Comparison of ENCODE assay signal across 26 cellular contexts in the genomic region with DNA sequence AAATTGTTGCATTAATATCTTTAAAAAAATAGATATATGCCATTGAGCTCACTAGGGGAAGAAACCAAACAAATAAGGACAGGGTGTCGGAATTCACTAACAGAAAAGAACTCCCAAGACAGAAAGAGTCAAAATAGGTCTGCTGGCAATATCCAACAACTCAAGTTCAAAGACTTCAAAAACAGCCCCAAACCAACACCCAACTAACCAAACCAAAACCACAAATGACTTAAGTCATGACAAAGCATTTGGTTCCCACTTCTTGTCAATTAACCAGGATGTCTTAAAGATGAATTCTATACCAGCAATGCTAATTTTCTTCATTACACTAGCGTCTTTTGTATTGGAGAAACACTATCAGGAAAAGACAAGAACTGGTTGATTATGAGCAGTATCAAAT.
"Had no signal": no experiment of that assay in that cellular context is flagged by ENCODE, and none has a peak within 500 bp of the region (broad histone marks: within the 10 kb centered on the region; RNA-seq: fewer than 3 reads in every experiment).

No MANE protein-coding gene starts in this region.

- DNase-seq: activated CD8-positive, alpha-beta memory T cell treated with anti-CD3 and anti-CD28 coated beads for 24 hours; activated effector memory CD4-positive, alpha-beta T cell treated with Interleukin-2 at 50 U/mL for 16 hours; activated naive CD4-positive, alpha-beta T cell treated with Interleukin-2 at 50 U/mL for 16 hours; aorta; endodermal cell; esophagus squamous epithelium; foreskin melanocyte; heart right ventricle; kidney glomerular epithelial cell; left lung; lower lobe of right lung; mesenchymal stem cell; occipital lobe; psoas muscle; sigmoid colon; stimulated activated CD4-positive, alpha-beta T cell treated with anti-CD3 and anti-CD28 coated beads, Interleukin-1b, Interleukin-23, amount 100 ng/mL, for 48 hours; stimulated activated CD4-positive, alpha-beta T cell treated with anti-CD3 and anti-CD28 coated beads, Interleukin-4, amount 100 ng/mL, for 4 hours; stimulated activated CD8-positive, alpha-beta memory T cell treated with anti-CD3 and anti-CD28 coated beads, Interleukin-4, amount 100 ng/mL, for 48 hours; stimulated activated naive CD8-positive, alpha-beta T cell treated with anti-CD3 and anti-CD28 coated beads, Interleukin-15, amount 100 ng/mL, for 72 hours; T-helper 17 cell; T1000; tibial artery; upper lobe of right lung; WERI-Rb-1 had no signal

- H3K36me3 ChIP-seq: esophagus squamous epithelium, left lung, lower lobe of right lung, sigmoid colon, tibial artery, upper lobe of right lung, WERI-Rb-1 had no signal

- H3K9me3 ChIP-seq: esophagus squamous epithelium, heart right ventricle, left lung, lower lobe of right lung, psoas muscle, sigmoid colon, tibial artery, upper lobe of right lung had no signal

- H3K27me3 ChIP-seq: esophagus squamous epithelium, heart right ventricle, left lung, sigmoid colon, tibial artery, upper lobe of right lung had no signal

- H2AFZ ChIP-seq: parathyroid adenoma had no signal

- H3K9ac ChIP-seq: parathyroid adenoma had no signal

- H3K4me1 ChIP-seq: esophagus squamous epithelium, left lung, lower lobe of right lung, parathyroid adenoma, psoas muscle, sigmoid colon, tibial artery, upper lobe of right lung had no signal

- H3K27ac ChIP-seq: esophagus squamous epithelium, heart right ventricle, left lung, lower lobe of right lung, parathyroid adenoma, psoas muscle, sigmoid colon, tibial artery, upper lobe of right lung, WERI-Rb-1 had no signal

- H3K4me3 ChIP-seq: esophagus squamous epithelium, heart right ventricle, left lung, lower lobe of right lung, psoas muscle, sigmoid colon, smooth muscle cell, tibial artery, upper lobe of right lung had no signal

- H3K4me2 ChIP-seq: smooth muscle cell had no signal

- H3K79me2 ChIP-seq: parathyroid adenoma had no signal
